Comparison of ENCODE assay signal across 32 cellular contexts in genomic region chr1:40856656-40857302, GRCh38.
"Had no signal": no experiment of that assay in that cellular context is flagged by ENCODE, and none has a peak within 500 bp of the region (broad histone marks: within the 10 kb centered on the region; RNA-seq: fewer than 3 reads in every experiment).

No MANE protein-coding gene starts in this region.

- H3K9me3 ChIP-seq: MG63 had no signal

- H3K4me2 ChIP-seq: PC-9 had no signal

- FAIRE-seq: bronchial epithelial cell, RCC 7860 had no signal

- H3K27me3 ChIP-seq: MG63 had no signal

- H3K27ac ChIP-seq: PC-9, RWPE1, VCaP had no signal

- H2AFZ ChIP-seq: PC-9 had no signal

- DNase-seq: activated CD4-positive, alpha-beta memory T cell treated with anti-CD3 and anti-CD28 coated beads, Interleukin-2, amount 10 ng/mL, durations not matched to agents 7 days and 5 days; activated CD4-positive, alpha-beta T cell treated with anti-CD3 and anti-CD28 coated beads for 1 hour; activated CD4-positive, alpha-beta T cell treated with anti-CD3 and anti-CD28 coated beads for 48 hours; activated CD4-positive, CD25-positive, alpha-beta regulatory T cell; activated CD8-positive, alpha-beta memory T cell treated with anti-CD3 and anti-CD28 coated beads for 24 hours; activated CD8-positive, alpha-beta memory T cell treated with anti-CD3 and anti-CD28 coated beads, Interleukin-2, amount 10 ng/mL, durations not matched to agents 7 days and 5 days; activated CD8-positive, alpha-beta memory T cell treated with anti-CD3 and anti-CD28 coated beads, Interleukin-2, amount 50 U/mL, for 48 hours; activated effector memory CD4-positive, alpha-beta T cell treated with Interleukin-2 at 50 U/mL for 16 hours; activated naive CD4-positive, alpha-beta T cell treated with anti-CD3 and anti-CD28 coated beads, Interleukin-2, amount 10 ng/mL, durations not matched to agents 7 days and 5 days; activated naive CD8-positive, alpha-beta T cell treated with anti-CD3 and anti-CD28 coated beads, Interleukin-2, amount 50 U/mL, for 24 hours; activated T-cell treated with anti-CD3 and anti-CD28 coated beads, Interleukin-2, amount 50 U/mL, for 48 hours; anterior cingulate cortex; caudate nucleus; cerebellar nuclear complex; Kasumi-1; MG63; NCI-H1048; NCI-H146; NCI-H187; NCI-H2029 treated with DMSO at 0.1 percent for 48 hours; NCI-H2171; NCI-H510A; NCI-H69; PC-9; SIG-M5; T-cell; T-helper 2 cell; T-helper 9 cell had no signal

- H3K4me3 ChIP-seq: MG63, PC-9 had no signal

- H3K36me3 ChIP-seq: MG63 had no signal
